In the genomic region with DNA sequence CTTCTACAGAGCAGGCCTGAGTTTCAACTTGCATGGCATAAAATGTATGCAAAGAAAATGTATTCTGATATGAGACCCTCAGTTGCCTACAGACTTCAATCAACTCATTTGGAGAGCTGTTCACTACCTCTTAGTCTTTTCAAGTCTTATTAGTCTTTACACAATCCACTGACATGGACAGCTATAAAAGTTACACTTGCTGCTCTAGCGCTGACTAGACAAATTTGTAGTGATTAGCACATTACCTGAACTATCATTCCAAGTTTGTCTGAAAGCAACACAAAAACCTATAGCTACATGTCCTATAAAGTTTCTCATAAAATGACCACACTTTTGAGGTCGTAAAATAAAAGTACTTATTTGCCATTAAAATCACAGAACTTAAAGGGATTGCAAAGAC, we compare ENCODE assay signal across 21 cellular contexts.
"Had no signal": no experiment of that assay in that cellular context is flagged by ENCODE, and none has a peak within 500 bp of the region (broad histone marks: within the 10 kb centered on the region; RNA-seq: fewer than 3 reads in every experiment).

No MANE protein-coding gene starts in this region.

- H3K27me3 ChIP-seq: right atrium auricular region had no signal

- ATAC-seq: activated CD8-positive, alpha-beta T cell treated with anti-CD3 and anti-CD28 coated beads, Interleukin-2, amount 10 ng/mL, durations not matched to agents 7 days and 5 days; activated T-cell treated with anti-CD3 and anti-CD28 coated beads, Interleukin-2, amount 50 U/mL, for 72 hours; natural killer cell treated with Interleukin-12 subunit alpha and Interleukin-12 subunit beta and Interleukin-15 and Interleukin-18, amount 100 ng/mL, for 72 hours had no signal

- H3K36me3 ChIP-seq: left ventricle myocardium inferior, right atrium auricular region had no signal

- FAIRE-seq: small intestine had no signal

- H3K4me3 ChIP-seq: coronary artery, left ventricle myocardium inferior, right atrium auricular region had no signal

- H3K4me3 Mint-ChIP-seq: activated B cell treated with CpG ODN at 0.5 μM for 24 hours; activated CD8-positive, alpha-beta T cell treated with anti-CD3 and anti-CD28 coated beads, Interleukin-2, amount 10 ng/mL, durations not matched to agents 7 days and 5 days; activated naive CD8-positive, alpha-beta T cell; activated T-cell treated with anti-CD3 and anti-CD28 coated beads, Interleukin-2, amount 50 U/mL, for 72 hours; brain; natural killer cell treated with Interleukin-12 subunit alpha and Interleukin-12 subunit beta and Interleukin-15 and Interleukin-18, amount 100 ng/mL, for 72 hours had no signal

- H3K27ac Mint-ChIP-seq: activated B cell treated with CpG ODN at 0.5 μM for 24 hours; activated CD8-positive, alpha-beta T cell treated with anti-CD3 and anti-CD28 coated beads, Interleukin-2, amount 10 ng/mL, durations not matched to agents 7 days and 5 days; activated naive CD8-positive, alpha-beta T cell; activated T-cell treated with anti-CD3 and anti-CD28 coated beads, Interleukin-2, amount 50 U/mL, for 72 hours; natural killer cell treated with Interleukin-12 subunit alpha and Interleukin-12 subunit beta and Interleukin-15 and Interleukin-18, amount 100 ng/mL, for 72 hours had no signal

- DNase-seq: activated B cell treated with CpG ODN at 0.5 μM for 24 hours; activated CD4-positive, alpha-beta T cell treated with anti-CD3 and anti-CD28 coated beads for 48 hours; activated CD8-positive, alpha-beta memory T cell treated with anti-CD3 and anti-CD28 coated beads, Interleukin-2, amount 50 U/mL, for 48 hours; activated CD8-positive, alpha-beta T cell treated with anti-CD3 and anti-CD28 coated beads, Interleukin-2, amount 10 ng/mL, durations not matched to agents 7 days and 5 days; activated gamma-delta T cell; activated T-cell treated with anti-CD3 and anti-CD28 coated beads, Interleukin-2, amount 50 U/mL, for 72 hours; central memory CD4-positive, alpha-beta T cell; foreskin melanocyte; head of caudate nucleus; left ventricle myocardium inferior; nucleus accumbens; small intestine; stimulated activated CD4-positive, alpha-beta T cell treated with anti-CD3 and anti-CD28 coated beads, Interleukin-4, amount 100 ng/mL, for 4 hours; stimulated activated CD8-positive, alpha-beta memory T cell treated with anti-CD3 and anti-CD28 coated beads, Interleukin-4, amount 100 ng/mL, for 48 hours; stimulated activated naive CD4-positive, alpha-beta T cell treated with Interleukin-2 at 50 U/mL for 16 hours; trophoblast cell had no signal

- H3K36me3 Mint-ChIP-seq: activated naive CD8-positive, alpha-beta T cell; brain; natural killer cell treated with Interleukin-12 subunit alpha and Interleukin-12 subunit beta and Interleukin-15 and Interleukin-18, amount 100 ng/mL, for 72 hours had no signal

- H3K9me3 Mint-ChIP-seq: activated B cell treated with CpG ODN at 0.5 μM for 24 hours; activated T-cell treated with anti-CD3 and anti-CD28 coated beads, Interleukin-2, amount 50 U/mL, for 72 hours; natural killer cell treated with Interleukin-12 subunit alpha and Interleukin-12 subunit beta and Interleukin-15 and Interleukin-18, amount 100 ng/mL, for 72 hours had no signal

- H3K9me3 ChIP-seq: left ventricle myocardium inferior, right atrium auricular region had no signal

- H3K4me1 Mint-ChIP-seq: activated B cell treated with CpG ODN at 0.5 μM for 24 hours had no signal

- H3K27ac ChIP-seq: coronary artery, left ventricle myocardium inferior, right atrium auricular region had no signal
